In genomic region chr3:128051459-128051836, GRCh38 we compare ENCODE assay signal across 1 cellular context.
A peak's percentile ranks its signal among the peaks of the same experiment; 100 is the strongest.
TF ChIP-seq lines count a peak whose summit lies in the region.

No MANE protein-coding gene starts in this region.

TF ChIP-seq in HepG2, 621 proteins besides CTCF, POLR2A, EP300 and RAD21 (continued from another document):
- TF ChIP-seq ZNF451 (CRISPR knock-in tag; IDR thresholded peaks at IDR 0.05): no peak
- TF ChIP-seq ZBTB10 (CRISPR knock-in tag; IDR thresholded peaks at IDR 0.05; ENCODE audit: borderline replicate concordance): 0 out of 2 replicates have a peak, but pooled peaks have one; percentile 8
- 0 out of 2 replicates have a peak, but pooled peaks have one; percentile 19 for TF ChIP-seq BRF2 (CRISPR knock-in tag; IDR thresholded peaks at IDR 0.05)
- TF ChIP-seq ZNF512B (CRISPR knock-in tag; IDR thresholded peaks at IDR 0.05; ENCODE audit: borderline replicate concordance): no peak
- no peak for TF ChIP-seq KMT2B (CRISPR knock-in tag; IDR thresholded peaks at IDR 0.05)
- 0 out of 2 replicates have a peak, but pooled peaks have one; percentile 45 for TF ChIP-seq ZNF350 (CRISPR knock-in tag; IDR thresholded peaks at IDR 0.05; ENCODE audit: borderline replicate concordance, low read depth)
- TF ChIP-seq ZNF256 (CRISPR knock-in tag; conservative IDR thresholded peaks at IDR 0.05): no peak
- TF ChIP-seq IRF9 (CRISPR knock-in tag; IDR thresholded peaks at IDR 0.05; ENCODE audit: borderline replicate concordance): no peak
- no peak for TF ChIP-seq ZSCAN29 (CRISPR knock-in tag; conservative IDR thresholded peaks at IDR 0.05)
- TF ChIP-seq BRCA1 (CRISPR knock-in tag; IDR thresholded peaks at IDR 0.05): no peak
- TF ChIP-seq DMAP1 (CRISPR knock-in tag; IDR thresholded peaks at IDR 0.05): 0 out of 2 replicates have a peak, but pooled peaks have one; percentile 2
- TF ChIP-seq ZNF143 (CRISPR knock-in tag; IDR thresholded peaks at IDR 0.05): no peak
- no peak for TF ChIP-seq SAFB2 (CRISPR knock-in tag; IDR thresholded peaks at IDR 0.05; ENCODE audit: borderline replicate concordance, low read depth)
- no peak for TF ChIP-seq ZFX (CRISPR knock-in tag; IDR thresholded peaks at IDR 0.05; ENCODE audit: low read depth)
- no peak for TF ChIP-seq TRIM22 (IDR thresholded peaks at IDR 0.05)
- no peak for TF ChIP-seq KMT2A (CRISPR knock-in tag; IDR thresholded peaks at IDR 0.05)
- no peak for TF ChIP-seq MEIS1 (CRISPR knock-in tag; IDR thresholded peaks at IDR 0.05; ENCODE audit: borderline replicate concordance)
- TF ChIP-seq ZNF709 (CRISPR knock-in tag; IDR thresholded peaks at IDR 0.05): no peak
- TF ChIP-seq HHEX (CRISPR knock-in tag; IDR thresholded peaks at IDR 0.05): no peak
- no peak for TF ChIP-seq HOXD1 (CRISPR knock-in tag; IDR thresholded peaks at IDR 0.05)
- TF ChIP-seq ZMYM3 (CRISPR knock-in tag; IDR thresholded peaks at IDR 0.05): no peak
- TF ChIP-seq SP2 (CRISPR knock-in tag; IDR thresholded peaks at IDR 0.05): no peak
- TF ChIP-seq CEBPB (IDR thresholded peaks at IDR 0.05; ENCODE audit: borderline replicate concordance, low read depth, low read length): no peak
- TF ChIP-seq PRPF4 (IDR thresholded peaks at IDR 0.05; ENCODE audit: low read depth, low read length, poor library complexity, severe bottlenecking): no peak
- TF ChIP-seq U2AF1 (optimal IDR thresholded peaks at IDR 0.05; ENCODE audit: low read depth, low read length): no peak
- TF ChIP-seq ZNF530 (CRISPR knock-in tag; IDR thresholded peaks at IDR 0.05; ENCODE audit: low read depth): no peak
- TF ChIP-seq IRF2 (CRISPR knock-in tag; IDR thresholded peaks at IDR 0.05): no peak
- TF ChIP-seq REL (CRISPR knock-in tag; conservative IDR thresholded peaks at IDR 0.05): 0 out of 2 replicates have a peak, but pooled peaks have one; percentile 11
- TF ChIP-seq FOXJ3 (CRISPR knock-in tag; IDR thresholded peaks at IDR 0.05; ENCODE audit: borderline replicate concordance): no peak
- no peak for TF ChIP-seq PRMT3 (CRISPR knock-in tag; IDR thresholded peaks at IDR 0.05; ENCODE audit: borderline replicate concordance, low read depth)
- TF ChIP-seq ZNF142 (CRISPR knock-in tag; IDR thresholded peaks at IDR 0.05): no peak
- no peak for TF ChIP-seq ZBTB34 (CRISPR knock-in tag; IDR thresholded peaks at IDR 0.05)
- no peak for TF ChIP-seq GFI1 (CRISPR knock-in tag; IDR thresholded peaks at IDR 0.05; ENCODE audit: borderline replicate concordance)
- TF ChIP-seq NFYB (CRISPR knock-in tag; IDR thresholded peaks at IDR 0.05): no peak
